Comparison of ENCODE assay signal across 14 cellular contexts in the genomic region with DNA sequence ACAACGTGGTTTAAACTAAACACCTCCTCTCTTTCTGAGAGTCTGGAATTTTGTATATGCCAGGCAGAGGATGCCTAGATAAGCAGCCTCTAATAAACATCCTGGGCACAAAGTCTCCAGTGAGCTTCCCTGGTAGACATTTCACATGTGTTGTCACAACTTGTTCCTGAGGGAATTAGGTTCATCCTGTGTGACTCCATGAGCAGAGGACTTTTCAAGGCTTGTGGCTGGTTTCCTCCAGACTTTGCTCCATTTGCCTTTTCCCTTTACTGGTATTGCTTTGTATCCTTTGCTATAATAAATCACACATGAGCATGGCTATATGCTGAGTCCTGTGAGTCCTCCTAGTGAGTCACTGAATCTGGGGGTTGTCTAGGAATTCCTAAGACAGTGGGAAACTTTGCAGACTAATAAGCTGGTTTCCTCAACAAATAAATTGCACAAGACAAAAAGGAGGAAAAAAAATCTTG.
A peak's percentile ranks its signal among the peaks of the same experiment; 100 is the strongest.
DNase-seq lines count a peak whose midpoint lies in the region; ATAC-seq and TF ChIP-seq lines count a peak whose summit lies in the region.
"Had no signal": no experiment of that assay in that cellular context is flagged by ENCODE, and none has a peak within 500 bp of the region (broad histone marks: within the 10 kb centered on the region; RNA-seq: fewer than 3 reads in every experiment).

No MANE protein-coding gene starts in this region.

- in situ Hi-C loops in GM23248 (cut with MboI) = no loop called here

- no peaks in the 10 kb centered on the region for H3K9me2 ChIP-seq in GM23248 (ENCODE audit: insufficient read depth)

- ATAC-seq in Right ventricle myocardium inferior = no peak
- no peak for ATAC-seq in GM21737 (IDR thresholded peaks at IDR 0.05; ENCODE audit: unreplicated experiment)
- ATAC-seq in HG03135 (IDR thresholded peaks at IDR 0.05; ENCODE audit: unreplicated experiment) = no peak
- ATAC-seq: naive thymus-derived CD4-positive, alpha-beta T cell; stimulated activated memory B cell treated with anti-CD40 and anti-IgM and Interleukin-4, amounts not matched to agents 10 μg/mL and 1 μg/mL and 100 μg/mL, for 72 hours had no signal

- H3K9me3 ChIP-seq in GM23248 (ENCODE audit: low read depth) = no peaks in the 10 kb centered on the region

- H3K9ac ChIP-seq in GM23248 = peak overlapping the region; percentile 60

- H2AFZ ChIP-seq in GM23248 = peak overlapping the region; percentile 51

- 0 out of 2 replicates have a peak overlapping the region, but pooled peaks have one; percentile 5 for H3K4me3 ChIP-seq in GM23248
- H3K4me3 ChIP-seq in fibroblast of mammary gland (ENCODE audit: control insufficient read depth, low read depth, low read length) = no peak overlapping the region
- no peak overlapping the region for H3K4me3 ChIP-seq in retinal pigment epithelial cell (ENCODE audit: low read length)

- H3K27me3 ChIP-seq in GM23248 (replicated peaks; ENCODE audit: insufficient read depth) = no peaks in the 10 kb centered on the region

- H3K79me2 ChIP-seq in GM23248 (ENCODE audit: insufficient read depth) = peaks cover 7% of the 10 kb centered on the region; the same call in 1 of the 2 replicates

- DNase-seq in GM23248 (peak; percentile 96), SW 1271 (lab: John Stamatoyannopoulos, UW) (peak; percentile 13 to 64), fibroblast of mammary gland (ENCODE audit: low read depth) (peak; percentile 97), retinal pigment epithelial cell (ENCODE audit: low read depth) (peak; percentile 78), Right ventricle myocardium inferior (ENCODE audit: missing footprints) (no peak)
- DNase-seq in stimulated activated CD4-positive, alpha-beta T cell treated with anti-CD3 and anti-CD28 coated beads, Interleukin-12 subunit alpha, Interleukin-12 subunit beta, amount 100 ng/mL, for 4 hours = no peak
- DNase-seq: activated CD4-positive, alpha-beta memory T cell treated with anti-CD3 and anti-CD28 coated beads, Interleukin-2, amount 10 ng/mL, durations not matched to agents 7 days and 5 days; effector CD8-positive, alpha-beta T cell; naive thymus-derived CD4-positive, alpha-beta T cell; NCI-H1417; NCI-H524 had no signal

- H3K4me1 ChIP-seq in GM23248 (ENCODE audit: insufficient read depth) = peaks cover 20% of the 10 kb centered on the region

- WGBS in GM23248 (ENCODE audit: low coverage in 1 of 2, low lambda C conversion rate in 2 of 2, missing lambda C conversion rate in 2 of 2), 2 experiments = 0 to 3% methylated on average over 1 of the region's 1 CpG

- no peaks in the 10 kb centered on the region for H4K20me1 ChIP-seq in GM23248 (ENCODE audit: insufficient read depth)

- peak overlapping the region; percentile 89 for H3K27ac ChIP-seq in GM23248

- peaks cover 20% of the 10 kb centered on the region for H3F3A ChIP-seq in GM23248 (ENCODE audit: insufficient read depth)

- H3K4me2 ChIP-seq in GM23248 (ENCODE audit: unreplicated experiment) = peak overlapping the region; percentile 45

- TF ChIP-seq CTCF in fibroblast of mammary gland (conservative IDR thresholded peaks at IDR 0.05; ENCODE audit: control insufficient read depth, insufficient read depth, low read depth, low read length) = no peak
- TF ChIP-seq CTCF in retinal pigment epithelial cell (conservative IDR thresholded peaks at IDR 0.05; ENCODE audit: low read depth, low read length) = no peak

- no peaks in the 10 kb centered on the region for H3K36me3 ChIP-seq in GM23248 (ENCODE audit: low read depth)

- intact Hi-C loops in Right ventricle myocardium inferior (cut with DNase I) = no loop called here

Comparison
In these comparisons a context has a peak if more than half of its experiments do, and no peak if none do; other contexts are left out.
1. DNase-seq: peak in GM23248 (single experiment), SW 1271 (2 of 2), fibroblast of mammary gland (single experiment) and retinal pigment epithelial cell (single experiment); none in stimulated activated CD4-positive, alpha-beta T cell treated with anti-CD3 and anti-CD28 coated beads, Interleukin-12 subunit alpha, Interleukin-12 subunit beta, amount 100 ng/mL, for 4 hours (single experiment) and Right ventricle myocardium inferior (single experiment).